ENCODE assay signal across 1 cellular context in the genomic region with DNA sequence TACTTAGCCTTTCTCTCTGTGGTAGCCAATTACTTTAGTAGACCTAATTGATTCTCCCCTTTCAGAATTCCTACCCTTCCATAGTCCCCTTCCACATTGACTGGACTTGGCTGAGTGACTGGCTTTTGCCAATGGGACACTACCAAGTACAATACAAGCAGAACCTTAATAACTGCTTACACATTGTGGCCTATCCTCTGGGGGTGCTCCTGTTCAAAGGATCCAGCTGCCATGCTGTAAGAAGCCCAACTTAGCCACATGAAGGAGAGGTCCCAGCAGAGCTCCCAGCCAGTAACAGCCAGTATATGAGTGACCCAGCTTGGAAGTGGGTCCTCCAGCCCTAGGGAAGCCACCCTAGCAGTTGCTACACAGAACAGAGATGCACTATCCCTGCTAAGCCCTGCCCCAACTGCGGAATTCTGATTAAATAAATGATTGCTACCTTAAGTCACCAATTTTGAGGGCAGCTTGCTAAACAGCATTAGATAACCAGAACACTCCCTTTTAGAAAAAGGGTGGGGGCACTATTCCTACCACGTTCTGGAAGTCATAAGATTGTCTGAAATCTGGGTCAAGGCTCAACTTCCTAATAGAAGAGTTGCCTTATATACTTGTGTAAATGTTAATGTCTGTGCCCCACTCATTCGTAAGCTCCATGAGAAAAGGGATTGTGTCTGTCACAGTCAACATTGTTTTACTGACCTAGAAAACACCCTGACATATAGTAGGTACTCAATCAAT.
TF ChIP-seq lines count a peak whose summit lies in the region.

No MANE protein-coding gene starts in this region.

TF ChIP-seq in HCT116, 20 proteins besides CTCF, POLR2A, EP300 and RAD21 (continued from another document):
- TF ChIP-seq, protein P1, sequence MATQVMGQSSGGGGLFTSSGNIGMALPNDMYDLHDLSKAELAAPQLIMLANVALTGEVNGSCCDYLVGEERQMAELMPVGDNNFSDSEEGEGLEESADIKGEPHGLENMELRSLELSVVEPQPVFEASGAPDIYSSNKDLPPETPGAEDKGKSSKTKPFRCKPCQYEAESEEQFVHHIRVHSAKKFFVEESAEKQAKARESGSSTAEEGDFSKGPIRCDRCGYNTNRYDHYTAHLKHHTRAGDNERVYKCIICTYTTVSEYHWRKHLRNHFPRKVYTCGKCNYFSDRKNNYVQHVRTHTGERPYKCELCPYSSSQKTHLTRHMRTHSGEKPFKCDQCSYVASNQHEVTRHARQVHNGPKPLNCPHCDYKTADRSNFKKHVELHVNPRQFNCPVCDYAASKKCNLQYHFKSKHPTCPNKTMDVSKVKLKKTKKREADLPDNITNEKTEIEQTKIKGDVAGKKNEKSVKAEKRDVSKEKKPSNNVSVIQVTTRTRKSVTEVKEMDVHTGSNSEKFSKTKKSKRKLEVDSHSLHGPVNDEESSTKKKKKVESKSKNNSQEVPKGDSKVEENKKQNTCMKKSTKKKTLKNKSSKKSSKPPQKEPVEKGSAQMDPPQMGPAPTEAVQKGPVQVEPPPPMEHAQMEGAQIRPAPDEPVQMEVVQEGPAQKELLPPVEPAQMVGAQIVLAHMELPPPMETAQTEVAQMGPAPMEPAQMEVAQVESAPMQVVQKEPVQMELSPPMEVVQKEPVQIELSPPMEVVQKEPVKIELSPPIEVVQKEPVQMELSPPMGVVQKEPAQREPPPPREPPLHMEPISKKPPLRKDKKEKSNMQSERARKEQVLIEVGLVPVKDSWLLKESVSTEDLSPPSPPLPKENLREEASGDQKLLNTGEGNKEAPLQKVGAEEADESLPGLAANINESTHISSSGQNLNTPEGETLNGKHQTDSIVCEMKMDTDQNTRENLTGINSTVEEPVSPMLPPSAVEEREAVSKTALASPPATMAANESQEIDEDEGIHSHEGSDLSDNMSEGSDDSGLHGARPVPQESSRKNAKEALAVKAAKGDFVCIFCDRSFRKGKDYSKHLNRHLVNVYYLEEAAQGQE (IDR thresholded peaks at IDR 0.05; ENCODE audit: low read depth) = no peak
- no peak for TF ChIP-seq FOSL1 (IDR thresholded peaks at IDR 0.05; ENCODE audit: low read depth)
- TF ChIP-seq CBX3 (IDR thresholded peaks at IDR 0.05; ENCODE audit: low read depth) = no peak
- TF ChIP-seq ZNF274 (IDR thresholded peaks at IDR 0.05; ENCODE audit: low read depth, low read length) = no peak
- no peak for TF ChIP-seq YY1 (IDR thresholded peaks at IDR 0.05; ENCODE audit: extremely low read depth, insufficient replicate concordance, low read depth, low read length)
- TF ChIP-seq, protein P2, sequence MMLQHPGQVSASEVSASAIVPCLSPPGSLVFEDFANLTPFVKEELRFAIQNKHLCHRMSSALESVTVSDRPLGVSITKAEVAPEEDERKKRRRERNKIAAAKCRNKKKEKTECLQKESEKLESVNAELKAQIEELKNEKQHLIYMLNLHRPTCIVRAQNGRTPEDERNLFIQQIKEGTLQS (IDR thresholded peaks at IDR 0.05) = no peak
- TF ChIP-seq SP1 (IDR thresholded peaks at IDR 0.05; ENCODE audit: low read depth) = no peak
